21 cellular contexts compared by ENCODE assay signal in genomic region chr13:67128148-67128547, GRCh38.
"Had no signal": no experiment of that assay in that cellular context is flagged by ENCODE, and none has a peak within 500 bp of the region (broad histone marks: within the 10 kb centered on the region; RNA-seq: fewer than 3 reads in every experiment).

No MANE protein-coding gene starts in this region.

- DNase-seq: activated CD4-positive, alpha-beta T cell treated with anti-CD3 and anti-CD28 coated beads for 4 hours; activated CD8-positive, alpha-beta memory T cell treated with anti-CD3 and anti-CD28 coated beads, Interleukin-2, amount 50 U/mL, for 4 hours; activated CD8-positive, alpha-beta T cell treated with anti-CD3 and anti-CD28 coated beads for 36 hours; activated naive CD4-positive, alpha-beta T cell treated with anti-CD3 and anti-CD28 coated beads, Interleukin-2, amount 50 U/mL, for 16 hours; activated naive CD8-positive, alpha-beta T cell treated with anti-CD3 and anti-CD28 coated beads, Interleukin-2, amount 10 ng/mL, durations not matched to agents 7 days and 5 days; adrenal gland; anterior cingulate cortex; MG63; MV-4-11; NCI-H1092 treated with DMSO at 0.1 percent for 48 hours; NCI-H1436; NCI-H187; NCI-H2081; NCI-H2171; NCI-H226; NCI-H526; NCI-H82; Peyer's patch; Right ventricle myocardium superior had no signal

- H3K27me3 ChIP-seq: adrenal gland, MG63, Peyer's patch had no signal

- H3K27ac ChIP-seq: adrenal gland, Peyer's patch, RWPE1 had no signal

- H3K4me1 ChIP-seq: adrenal gland, Peyer's patch had no signal

- H3K9me3 ChIP-seq: adrenal gland, MG63, Peyer's patch had no signal

- H3K36me3 ChIP-seq: adrenal gland, MG63, Peyer's patch had no signal

- H3K4me3 ChIP-seq: adrenal gland, MG63, Peyer's patch had no signal

- ATAC-seq: activated CD4-positive, CD25-positive, alpha-beta regulatory T cell treated with anti-CD3 and anti-CD28 coated beads, Interleukin-2, amount 50 U/mL, for 24 hours; activated CD8-positive, alpha-beta T cell treated with anti-CD3 and anti-CD28 coated beads for 36 hours had no signal
